In genomic region chr14:104732355-104732804, GRCh38 we compare ENCODE assay signal across 13 cellular contexts. TPM values are rescaled to one million over a fixed set of nuclear protein-coding genes. Genes with fewer than 3 reads are reported as not detected.
DNase-seq lines count a peak whose midpoint lies in the region; TF ChIP-seq lines count a peak whose summit lies in the region.
"Had no signal": no experiment of that assay in that cellular context is flagged by ENCODE, and none has a peak within 500 bp of the region (broad histone marks: within the 10 kb centered on the region; RNA-seq: fewer than 3 reads in every experiment).

No MANE protein-coding gene starts in this region.

- H3K79me2 ChIP-seq in neural progenitor cell (ENCODE audit: low read depth) = no peaks in the 10 kb centered on the region

- H3K9ac ChIP-seq in neural progenitor cell = no peak overlapping the region

- DNase-seq in MCF 10A (ENCODE audit: unreplicated experiment) (peak; percentile 92), breast epithelium (ENCODE audit: low spot score in 2 of 2) (no peak), esophagus squamous epithelium (lab: John Stamatoyannopoulos, UW) (no peak), mucosa of gallbladder (ENCODE audit: low spot score) (peak; percentile 90), NOMO-1 treated with DMSO at 0.1 percent for 48 hours (lab: John Stamatoyannopoulos, UW; ENCODE audit: unreplicated experiment) (no peak), neural progenitor cell (ENCODE audit: low spot score) (no peak), NCI-H187 treated with DMSO at 0.1 percent for 48 hours (lab: John Stamatoyannopoulos, UW) (no peak)
- no peak for DNase-seq in stimulated activated CD4-positive, alpha-beta T cell treated with anti-CD3 and anti-CD28 coated beads, Interleukin-2, amount 100 ng/mL, for 48 hours
- DNase-seq: HFFc6, NCI-H345 had no signal

- no TSS peak for BruUV-seq in MCF 10A (replicated peaks; lab: Mats Ljungman, UMichigan)

- H3F3A ChIP-seq in neural progenitor cell (ENCODE audit: low read depth) = no peaks in the 10 kb centered on the region

- POLR2A ChIA-PET in MCF 10A (lab: Yijun Ruan, JAX) = interaction anchor here (1.0 to 4.7 kb wide), 2 partner anchors 16 to 20 kb away, joined by 4 to 24 read pairs; partner anchors contain the start of gene SIVA1

- no peak overlapping the region for H2AFZ ChIP-seq in neural progenitor cell (replicated peaks)

- H3K27me3 ChIP-seq in breast epithelium = no peaks in the 10 kb centered on the region
- H3K27me3 ChIP-seq in esophagus squamous epithelium = no peaks in the 10 kb centered on the region
- H3K27me3 ChIP-seq in neural progenitor cell = no peaks in the 10 kb centered on the region

- H3K9me3 Mint-ChIP-seq in MCF 10A (ENCODE audit: unreplicated experiment) = no peaks in the 10 kb centered on the region
- peaks cover 2% of the 10 kb centered on the region for H3K9me3 Mint-ChIP-seq in neural progenitor cell
- H3K9me3 Mint-ChIP-seq: mesothelial cell of epicardium had no signal

- H3K4me3 Mint-ChIP-seq in MCF 10A (ENCODE audit: unreplicated experiment) (peak overlapping the region; percentile 49), neural progenitor cell (no peak overlapping the region)
- H3K4me3 Mint-ChIP-seq: activated naive CD8-positive, alpha-beta T cell; HFFc6; mesothelial cell of epicardium had no signal

- H3K4me3 ChIP-seq in breast epithelium (no peak overlapping the region), esophagus squamous epithelium (no peak overlapping the region), neural progenitor cell (no peak overlapping the region)
- H3K4me3 ChIP-seq: prostate gland had no signal

- TF ChIP-seq CTCF in MCF 10A (IDR thresholded peaks at IDR 0.05; ENCODE audit: unreplicated experiment) (no peak), breast epithelium (IDR thresholded peaks at IDR 0.05) (no peak), esophagus squamous epithelium (IDR thresholded peaks at IDR 0.05) (no peak), neural progenitor cell (IDR thresholded peaks at IDR 0.05) (no peak)

- TF ChIP-seq POLR2A in breast epithelium (IDR thresholded peaks at IDR 0.05) = no peak
- TF ChIP-seq POLR2A in esophagus squamous epithelium (IDR thresholded peaks at IDR 0.05) = no peak

- H3K9me3 ChIP-seq in breast epithelium = no peaks in the 10 kb centered on the region
- H3K9me3 ChIP-seq in esophagus squamous epithelium = no peaks in the 10 kb centered on the region
- H3K9me3 ChIP-seq in neural progenitor cell (ENCODE audit: low read depth) = no peaks in the 10 kb centered on the region
- H3K9me3 ChIP-seq: prostate gland had no signal

- CTCF ChIA-PET in MCF 10A (lab: Yijun Ruan, JAX) = interaction anchor here (0.7 to 5.9 kb wide), 4 partner anchors 8 to 24 kb away, joined by 3 to 36 read pairs (median 5); partner anchors contain the start of gene ADSS1

- H3K27me3 Mint-ChIP-seq in MCF 10A (ENCODE audit: insufficient read depth, unreplicated experiment) = no peaks in the 10 kb centered on the region
- no peaks in the 10 kb centered on the region for H3K27me3 Mint-ChIP-seq in neural progenitor cell (ENCODE audit: insufficient read depth, low read depth)
- H3K27me3 Mint-ChIP-seq: activated naive CD8-positive, alpha-beta T cell had no signal

- H3K36me3 Mint-ChIP-seq in MCF 10A (ENCODE audit: insufficient read depth, unreplicated experiment) (peaks cover 14% of the 10 kb centered on the region), neural progenitor cell (no peaks in the 10 kb centered on the region)
- H3K36me3 Mint-ChIP-seq: activated naive CD8-positive, alpha-beta T cell; mesothelial cell of epicardium had no signal

- intact Hi-C loops in MCF 10A (cut with micrococcal nuclease) (loop anchor here (2.0 kb wide), 1 partner anchor 20 kb away; the partner anchor contains the start of gene SIVA1), breast epithelium (cut with DNase I; ENCODE audit: low total_unique reads) (no loop called here), esophagus squamous epithelium (cut with DNase I) (no loop called here)

- H3K36me3 ChIP-seq in breast epithelium (no peaks in the 10 kb centered on the region), esophagus squamous epithelium (no peaks in the 10 kb centered on the region), neural progenitor cell (no peaks in the 10 kb centered on the region)
- H3K36me3 ChIP-seq: prostate gland had no signal

- H3K4me2 ChIP-seq in neural progenitor cell = no peak overlapping the region

- H3K4me1 ChIP-seq in breast epithelium (no peaks in the 10 kb centered on the region), esophagus squamous epithelium (peaks cover 29 to 61% (median 48%) of the 10 kb centered on the region in 3 donors), neural progenitor cell (no peaks in the 10 kb centered on the region)
- H3K4me1 ChIP-seq: prostate gland had no signal

- H3K27ac Mint-ChIP-seq in MCF 10A (ENCODE audit: low read depth, unreplicated experiment) = peak overlapping the region; percentile 78
- no peak overlapping the region for H3K27ac Mint-ChIP-seq in neural progenitor cell
- H3K27ac Mint-ChIP-seq: activated naive CD8-positive, alpha-beta T cell; HFFc6; mesothelial cell of epicardium had no signal

- WGBS in esophagus squamous epithelium, 2 donors = 30 to 60% methylated on average over 2 to 3 of the region's 14 CpGs

- no peaks in the 10 kb centered on the region for H4K20me1 ChIP-seq in neural progenitor cell (ENCODE audit: low read depth)

- peaks cover 21% of the 10 kb centered on the region for H3K4me1 Mint-ChIP-seq in MCF 10A (ENCODE audit: insufficient read depth, unreplicated experiment)
- peaks cover 9% of the 10 kb centered on the region for H3K4me1 Mint-ChIP-seq in neural progenitor cell
- H3K4me1 Mint-ChIP-seq: mesothelial cell of epicardium had no signal

- no peak overlapping the region for H3K27ac ChIP-seq in breast epithelium
- peak overlapping the region; percentile 76 to 80 (median 78) for H3K27ac ChIP-seq in esophagus squamous epithelium
- no peak overlapping the region for H3K27ac ChIP-seq in neural progenitor cell
- H3K27ac ChIP-seq: prostate gland had no signal

RNA-seq across cellular contexts. Expression of gene ADSS1, which starts 8.4 kb away (rescaled TPM):
- 2.9 and 5.2 TPM in 2 replicates for total RNA-seq in MCF 10A (2022)
- 10 to 100 TPM in 1 of 3 donors, 1 to 10 TPM in 2; 6.9 to 13.0 (median 7.3) TPM for total RNA-seq in breast epithelium
- total RNA-seq in esophagus squamous epithelium = 10 to 100 TPM in 2 of 4 donors, 1 to 10 TPM in 2; 3.4 to 11.4 (median 8.4) TPM
- total RNA-seq in mucosa of gallbladder = 49.3 TPM
- total RNA-seq in neural progenitor cell (ENCODE audit: low replicate concordance) = 25.3 and 26.4 TPM in 2 replicates

RNA-seq across cellular contexts. Expression of gene SIVA1, which starts 20.6 kb away (rescaled TPM):
- total RNA-seq in MCF 10A (2022) (63.3 and 72.7 TPM in 2 replicates), breast epithelium (100 to 1,000 TPM; 181 to 225 (median 223) TPM), esophagus squamous epithelium (100 to 1,000 TPM; 149 to 282 (median 201) TPM), mucosa of gallbladder (80.6 TPM), neural progenitor cell (ENCODE audit: low replicate concordance) (139 and 231 TPM in 2 replicates)

RNA-seq across cellular contexts. Expression of gene INF2, which starts 43.0 kb away (rescaled TPM):
- total RNA-seq in MCF 10A (2022) (91.6 and 102 TPM in 2 replicates), breast epithelium (10 to 100 TPM; 31.0 to 70.9 (median 51.5) TPM), esophagus squamous epithelium (10 to 100 TPM; 36.7 to 43.6 (median 37.8) TPM), mucosa of gallbladder (306 TPM), neural progenitor cell (ENCODE audit: low replicate concordance) (7.8 and 24.0 TPM in 2 replicates)

Comparison
In these comparisons a context has a peak if more than half of its experiments do, and no peak if none do; other contexts are left out.
1. DNase-seq: peak in MCF 10A (single experiment) and mucosa of gallbladder (single experiment); none in breast epithelium (0 of 2), esophagus squamous epithelium (single experiment), NOMO-1 treated with DMSO at 0.1 percent for 48 hours (single experiment), stimulated activated CD4-positive, alpha-beta T cell treated with anti-CD3 and anti-CD28 coated beads, Interleukin-2, amount 100 ng/mL, for 48 hours (0 of 2), neural progenitor cell (single experiment) and NCI-H187 treated with DMSO at 0.1 percent for 48 hours (single experiment).
2. H3K27ac ChIP-seq: peak in esophagus squamous epithelium (4 of 4); none in breast epithelium (0 of 2) and neural progenitor cell (single experiment).